In genomic region chr7:41886257-41886905, GRCh38 we compare ENCODE assay signal across 10 cellular contexts.
A peak's percentile ranks its signal among the peaks of the same experiment; 100 is the strongest.
DNase-seq lines count a peak whose midpoint lies in the region; ATAC-seq, FAIRE-seq and TF ChIP-seq lines count a peak whose summit lies in the region.
"Had no signal": no experiment of that assay in that cellular context is flagged by ENCODE, and none has a peak within 500 bp of the region (broad histone marks: within the 10 kb centered on the region; RNA-seq: fewer than 3 reads in every experiment).

No MANE protein-coding gene starts in this region.

- BruUV-seq in HepG2 (replicated peaks; lab: Mats Ljungman, UMichigan): no TSS peak

- ATAC-seq in RWPE2 (ENCODE audit: low read depth) (peak; percentile 53; the same call in 2 of the 3 replicates), foreskin keratinocyte (peak; percentile 76), HepG2 (no peak)

- H2AFZ ChIP-seq in smooth muscle cell (ENCODE audit: low read depth) (no peak overlapping the region), HepG2 (ENCODE audit: low read length) (no peak overlapping the region)

- TF ChIP-seq EP300 in HepG2 (IDR thresholded peaks at IDR 0.05; ENCODE audit: low read depth in 2 of 2, low read length in 2 of 2): no peak
- no peak for TF ChIP-seq EP300 in HepG2 (CRISPR knock-in tag; IDR thresholded peaks at IDR 0.05; ENCODE audit: borderline replicate concordance)

- H3K9me3 ChIP-seq in RWPE2 (ENCODE audit: severe bottlenecking) (no peaks in the 10 kb centered on the region), smooth muscle cell (replicated peaks; ENCODE audit: low read depth) (no peaks in the 10 kb centered on the region), HepG2 (ENCODE audit: low read length) (no peaks in the 10 kb centered on the region)
- no peaks in the 10 kb centered on the region for H3K9me3 ChIP-seq in CD8-positive, alpha-beta memory T cell (ENCODE audit: low read length)

- no peak for TF ChIP-seq RAD21 in HepG2 (CRISPR knock-in tag; IDR thresholded peaks at IDR 0.05)

- peaks cover 12% of the 10 kb centered on the region for H3F3A ChIP-seq in smooth muscle cell (ENCODE audit: low read depth)

- H3K4me3 ChIP-seq in RWPE2 (ENCODE audit: severe bottlenecking) (no peak overlapping the region), smooth muscle cell (no peak overlapping the region), HepG2 (replicated peaks in 1 of 3; ENCODE audit: insufficient read depth in 1 of 3, low read depth in 2 of 3, low read length in 3 of 3) (no peak overlapping the region)
- H3K4me3 ChIP-seq in CD8-positive, alpha-beta memory T cell (ENCODE audit: low read length): no peak overlapping the region

- H3K27ac Mint-ChIP-seq in CD8-positive, alpha-beta memory T cell: no peak overlapping the region

- H3K36me3 Mint-ChIP-seq in CD8-positive, alpha-beta memory T cell: peaks cover 0 to 3% (median 2%) of the 10 kb centered on the region in 3 donors
- H3K36me3 Mint-ChIP-seq: memory B cell had no signal

- H3K4me2 ChIP-seq in smooth muscle cell (peak overlapping the region; percentile 67), HepG2 (ENCODE audit: low read depth, low read length) (no peak overlapping the region)

- H3K9ac ChIP-seq in smooth muscle cell (ENCODE audit: low read depth): peak overlapping the region; percentile 46
- no peak overlapping the region for H3K9ac ChIP-seq in HepG2 (ENCODE audit: insufficient read depth, low read depth, low read length)

- POLR2A ChIA-PET in HepG2 (lab: Yijun Ruan, JAX): no interaction called here
- POLR2A ChIA-PET in CD8-positive, alpha-beta memory T cell (lab: Charles Lee): no interaction called here

- peaks cover 17 to 22% (median 19%) of the 10 kb centered on the region in 3 donors for H3K4me1 Mint-ChIP-seq in CD8-positive, alpha-beta memory T cell

- no peak for TF ChIP-seq CTCF in RWPE2 (IDR thresholded peaks at IDR 0.05; ENCODE audit: poor library complexity, severe bottlenecking)
- TF ChIP-seq CTCF in foreskin keratinocyte (conservative IDR thresholded peaks at IDR 0.05): no peak
- no peak for TF ChIP-seq CTCF in smooth muscle cell (IDR thresholded peaks at IDR 0.05; ENCODE audit: borderline replicate concordance, insufficient read depth, poor library complexity, severe bottlenecking)
- no peak for TF ChIP-seq CTCF in HepG2 (CRISPR knock-in tag; IDR thresholded peaks at IDR 0.05)

- H3K27me3 Mint-ChIP-seq in CD8-positive, alpha-beta memory T cell: no peaks in the 10 kb centered on the region
- H3K27me3 Mint-ChIP-seq: central memory CD8-positive, alpha-beta T cell; memory B cell had no signal

- H3K36me3 ChIP-seq in RWPE2 (ENCODE audit: low read depth) (no peaks in the 10 kb centered on the region), smooth muscle cell (ENCODE audit: low read depth) (no peaks in the 10 kb centered on the region), HepG2 (replicated peaks in 1 of 2; ENCODE audit: control insufficient read depth in 1 of 2, insufficient read depth in 2 of 2, low read length in 2 of 2) (no peaks in the 10 kb centered on the region)
- no peaks in the 10 kb centered on the region for H3K36me3 ChIP-seq in CD8-positive, alpha-beta memory T cell (ENCODE audit: insufficient read depth, low read length)

- FAIRE-seq in HepG2 (lab: Jason Lieb, UNC): no peak

- H3K4me3 Mint-ChIP-seq in CD8-positive, alpha-beta memory T cell: no peak overlapping the region
- H3K4me3 Mint-ChIP-seq: central memory CD8-positive, alpha-beta T cell; memory B cell had no signal

- no peaks in the 10 kb centered on the region for H3K27me3 ChIP-seq in RWPE2 (ENCODE audit: insufficient read depth, poor library complexity, severe bottlenecking)
- no peaks in the 10 kb centered on the region for H3K27me3 ChIP-seq in foreskin keratinocyte
- no peaks in the 10 kb centered on the region for H3K27me3 ChIP-seq in smooth muscle cell (ENCODE audit: low read depth)
- H3K27me3 ChIP-seq in HepG2 (ENCODE audit: control insufficient read depth in 1 of 2, insufficient read depth in 2 of 2, low read length in 2 of 2): peaks cover 0 to 7% of the 10 kb centered on the region in 2 experiments; a peak in 1 of 5 replicates
- H3K27me3 ChIP-seq in CD8-positive, alpha-beta memory T cell (ENCODE audit: insufficient read depth, low read length, poor library complexity, severe bottlenecking): no peaks in the 10 kb centered on the region

- peaks cover 16% of the 10 kb centered on the region for H3K4me1 ChIP-seq in RWPE2 (ENCODE audit: insufficient read depth, poor library complexity, severe bottlenecking)
- peaks cover 24% of the 10 kb centered on the region for H3K4me1 ChIP-seq in foreskin keratinocyte
- peaks cover 7% of the 10 kb centered on the region for H3K4me1 ChIP-seq in smooth muscle cell (ENCODE audit: low read depth)
- H3K4me1 ChIP-seq in HepG2 (ENCODE audit: insufficient read depth, low read length): no peaks in the 10 kb centered on the region
- H3K4me1 ChIP-seq in CD8-positive, alpha-beta memory T cell (ENCODE audit: insufficient read depth, low read length): peaks cover 15% of the 10 kb centered on the region

- CTCF ChIA-PET in HepG2 (lab: Yijun Ruan, JAX; ENCODE audit: low intra/inter-chr PET ratio, low total read pairs): no interaction called here
- CTCF ChIA-PET in CD8-positive, alpha-beta memory T cell (lab: Charles Lee): no interaction called here

- 17% methylated on average over 6 of the region's 6 CpGs for WGBS in smooth muscle cell (ENCODE audit: low lambda C conversion rate)
- WGBS in HepG2 (ENCODE audit: low lambda C conversion rate): 0% methylated on average over 1 of the region's 6 CpGs

- no peak for TF ChIP-seq POLR2A in HepG2 (IDR thresholded peaks at IDR 0.05; ENCODE audit: insufficient read depth in 1 of 2, low read depth in 2 of 2, low read length in 2 of 2)

- peak; percentile 47 for DNase-seq in GOT3 (lab: John Stamatoyannopoulos, UW)
- no peak for DNase-seq in RWPE2 (ENCODE audit: low spot score)
- DNase-seq in foreskin keratinocyte: peak; percentile 40 to 65
- DNase-seq in smooth muscle cell (lab: John Stamatoyannopoulos, UW; ENCODE audit: unreplicated experiment): peak; percentile 23
- no peak for DNase-seq in cortex of kidney (lab: John Stamatoyannopoulos, UW)
- no peak for DNase-seq in HepG2 (ENCODE audit: low spot score)
- no peak for DNase-seq in SK-N-DZ (ENCODE audit: low spot score)
- no peak for DNase-seq in CD8-positive, alpha-beta memory T cell

- H3K27ac ChIP-seq in RWPE2 (ENCODE audit: poor library complexity, severe bottlenecking): no peak overlapping the region
- H3K27ac ChIP-seq in foreskin keratinocyte: no peak overlapping the region
- H3K27ac ChIP-seq in smooth muscle cell (ENCODE audit: low read depth): peak overlapping the region; percentile 76
- H3K27ac ChIP-seq in HepG2 (ENCODE audit: extremely low read length, insufficient read depth, low read length): no peak overlapping the region
- no peak overlapping the region for H3K27ac ChIP-seq in CD8-positive, alpha-beta memory T cell (ENCODE audit: low read depth, low read length)

- H4K20me1 ChIP-seq in smooth muscle cell (ENCODE audit: low read depth) (no peaks in the 10 kb centered on the region), HepG2 (ENCODE audit: insufficient read depth, low read length) (no peaks in the 10 kb centered on the region)

- in situ Hi-C loops in HepG2 (cut with HindIII; ENCODE audit: extremely low pct_ligation_motif_present, low pct_unique_long_range_greater_than_20kb): no loop called here

- no peaks in the 10 kb centered on the region for H3K79me2 ChIP-seq in smooth muscle cell (ENCODE audit: low read depth)
- H3K79me2 ChIP-seq in HepG2 (ENCODE audit: insufficient read depth, low read length): no peaks in the 10 kb centered on the region

- peaks cover 0 to 2% (median 0%) of the 10 kb centered on the region in 5 donors for H3K9me3 Mint-ChIP-seq in CD8-positive, alpha-beta memory T cell

- intact Hi-C loops in HepG2 (cut with micrococcal nuclease; ENCODE audit: unreplicated experiment): loop anchor here (10.0 kb wide), 1 partner anchor 1002 kb away; no protein-coding TSS in a partner anchor

TF ChIP-seq in HepG2, 621 proteins besides CTCF, POLR2A, EP300 and RAD21:
- no peak for TF ChIP-seq ZNF776 (CRISPR knock-in tag; IDR thresholded peaks at IDR 0.05)
- no peak for TF ChIP-seq DDIT3 (CRISPR knock-in tag; IDR thresholded peaks at IDR 0.05)

Comparison
In these comparisons a context has a peak if more than half of its experiments do, and no peak if none do; other contexts are left out.
1. DNase-seq: peak in GOT3 (single experiment), foreskin keratinocyte (2 of 2) and smooth muscle cell (single experiment); none in RWPE2 (single experiment), cortex of kidney (single experiment), HepG2 (single experiment), SK-N-DZ (single experiment) and CD8-positive, alpha-beta memory T cell (0 of 5).